In genomic region chr5:179678238-179679013, GRCh38 we compare ENCODE assay signal across 1 cellular context.
TF ChIP-seq lines count a peak whose summit lies in the region.

No MANE protein-coding gene starts in this region.

TF ChIP-seq in HepG2, 621 proteins besides CTCF, POLR2A, EP300 and RAD21 (continued from another document and continues in another):
- TF ChIP-seq SNAPC4 (CRISPR knock-in tag; IDR thresholded peaks at IDR 0.05) (no peak; the same call in 1 of the 2 replicates), ZNF639 (CRISPR knock-in tag; conservative IDR thresholded peaks at IDR 0.05) (no peak), SNAI1 (CRISPR knock-in tag; IDR thresholded peaks at IDR 0.05; ENCODE audit: borderline replicate concordance) (0 out of 2 replicates have a peak, but pooled peaks have one; percentile 62), NCOR1 (IDR thresholded peaks at IDR 0.05; ENCODE audit: borderline replicate concordance, low read length) (peak; percentile 56; the same call in 1 of the 2 replicates), POGZ (CRISPR knock-in tag; IDR thresholded peaks at IDR 0.05) (no peak), CBX5 (CRISPR knock-in tag; IDR thresholded peaks at IDR 0.05; ENCODE audit: borderline replicate concordance) (no peak; the same call in 1 of the 2 replicates), BCL6 (CRISPR knock-in tag; IDR thresholded peaks at IDR 0.05) (peak; percentile 11; the same call in 1 of the 2 replicates), ZBED4 (CRISPR knock-in tag; IDR thresholded peaks at IDR 0.05; ENCODE audit: borderline replicate concordance) (peak; percentile 88), ZNF510 (CRISPR knock-in tag; IDR thresholded peaks at IDR 0.05; ENCODE audit: low read depth) (peak; percentile 94), RORA (CRISPR knock-in tag; IDR thresholded peaks at IDR 0.05) (no peak), NR2C2 (CRISPR knock-in tag; IDR thresholded peaks at IDR 0.05; ENCODE audit: borderline replicate concordance) (peak; percentile 67), ZNF891 (CRISPR knock-in tag; IDR thresholded peaks at IDR 0.05) (peak; percentile 86; the same call in 1 of the 2 replicates), BCL3 (CRISPR knock-in tag; IDR thresholded peaks at IDR 0.05) (peak; percentile 8), PBX3 (CRISPR knock-in tag; IDR thresholded peaks at IDR 0.05; ENCODE audit: borderline replicate concordance) (no peak), ZFP36 (IDR thresholded peaks at IDR 0.05; ENCODE audit: borderline replicate concordance, low read depth, low read length, partially characterized antibody) (no peak), BHLHE40 (IDR thresholded peaks at IDR 0.05; ENCODE audit: low read length) (peak; percentile 31; the same call in 1 of the 2 replicates), PLRG1 (conservative IDR thresholded peaks at IDR 0.05) (no peak), GABPA (IDR thresholded peaks at IDR 0.05; ENCODE audit: low read depth, low read length) (no peak), GABPA (CRISPR knock-in tag; IDR thresholded peaks at IDR 0.05; ENCODE audit: low read depth) (no peak), FOXO4 (CRISPR knock-in tag; conservative IDR thresholded peaks at IDR 0.05) (no peak), NFE2L1 (CRISPR knock-in tag; IDR thresholded peaks at IDR 0.05; ENCODE audit: borderline replicate concordance) (peak; percentile 82; the same call in 1 of the 2 replicates), SMYD3 (CRISPR knock-in tag; IDR thresholded peaks at IDR 0.05) (no peak), ZGPAT (CRISPR knock-in tag; IDR thresholded peaks at IDR 0.05) (peak; percentile 79; the same call in 1 of the 2 replicates), MED13 (CRISPR knock-in tag; IDR thresholded peaks at IDR 0.05) (0 out of 2 replicates have a peak, but pooled peaks have one; percentile 28), KDM4B (CRISPR knock-in tag; IDR thresholded peaks at IDR 0.05) (peak; percentile 37; the same call in 1 of the 2 replicates), ZMAT3 (CRISPR knock-in tag; conservative IDR thresholded peaks at IDR 0.05) (no peak), ZNF567 (CRISPR knock-in tag; IDR thresholded peaks at IDR 0.05; ENCODE audit: borderline replicate concordance) (peak; percentile 45; the same call in 1 of the 2 replicates), DDIT3 (CRISPR knock-in tag; IDR thresholded peaks at IDR 0.05) (no peak), ZFX (CRISPR knock-in tag; IDR thresholded peaks at IDR 0.05; ENCODE audit: low read depth) (peak; percentile 96), GMEB2 (CRISPR knock-in tag; IDR thresholded peaks at IDR 0.05; ENCODE audit: low read depth) (peak; percentile 75; the same call in 1 of the 2 replicates), ZNF710 (CRISPR knock-in tag; IDR thresholded peaks at IDR 0.05; ENCODE audit: borderline replicate concordance) (peak; percentile 58; the same call in 1 of the 2 replicates), HIVEP1 (CRISPR knock-in tag; IDR thresholded peaks at IDR 0.05) (peak; percentile 69; the same call in 1 of the 2 replicates), IKZF1 (IDR thresholded peaks at IDR 0.05) (no peak), MLLT10 (CRISPR knock-in tag; IDR thresholded peaks at IDR 0.05) (no peak), RBFOX2 (IDR thresholded peaks at IDR 0.05; ENCODE audit: low read depth, low read length) (peak; percentile 99)
